ENCODE assay signal across 8 cellular contexts in the genomic region with DNA sequence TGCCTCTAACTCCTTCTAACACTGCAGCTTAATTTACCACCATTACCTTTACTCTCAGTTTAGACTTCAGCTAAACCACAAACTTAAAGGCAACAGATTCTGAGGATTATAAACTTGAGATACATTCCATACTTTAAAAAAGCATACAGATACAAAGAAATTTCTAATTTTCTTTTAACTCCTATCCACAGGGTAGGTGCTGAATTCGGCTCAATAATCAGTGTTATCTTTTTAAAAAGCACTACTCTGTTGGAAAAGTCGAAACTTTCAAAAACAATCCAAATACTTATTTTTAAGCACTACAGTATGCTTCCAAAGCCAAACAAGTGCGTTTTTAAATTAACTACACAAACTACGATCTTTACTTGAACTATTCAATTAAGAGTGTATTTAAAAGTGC. TPM values are rescaled to one million over a fixed set of nuclear protein-coding genes. Genes with fewer than 3 reads are reported as not detected.
DNase-seq lines count a peak whose midpoint lies in the region; ATAC-seq, FAIRE-seq and TF ChIP-seq lines count a peak whose summit lies in the region.

No MANE protein-coding gene starts in this region.

- peak overlapping the region; percentile 82 for H3K4me2 ChIP-seq in skeletal muscle satellite cell (ENCODE audit: low read length)

- H3K9me3 ChIP-seq in skeletal muscle satellite cell (replicated peaks; ENCODE audit: low read length): no peaks in the 10 kb centered on the region

- H3K4me3 Mint-ChIP-seq in T-helper 2 cell treated with Interferon-gamma antibody and Interleukin-4, amounts not matched to agents 5 μg/mL and 100 μg/mL, for 36 hours: peak overlapping the region; percentile 90

- H3K4me3 ChIP-seq in foreskin fibroblast (ENCODE audit: low read depth in 1 of 2, low read length in 2 of 2) (peak overlapping the region; percentile 82 to 97), skeletal muscle satellite cell (ENCODE audit: low read length) (peak overlapping the region; percentile 80)

- TF ChIP-seq CTCF in foreskin fibroblast (IDR thresholded peaks at IDR 0.05; ENCODE audit: low read depth, low read length): no peak

- H3K27me3 ChIP-seq in skeletal muscle satellite cell (ENCODE audit: control insufficient read depth, insufficient read depth, low read length): no peaks in the 10 kb centered on the region

- ATAC-seq in GM18520 (IDR thresholded peaks at IDR 0.05; ENCODE audit: unreplicated experiment): no peak

- H3K4me1 Mint-ChIP-seq in T-helper 2 cell treated with Interferon-gamma antibody and Interleukin-4, amounts not matched to agents 5 μg/mL and 100 μg/mL, for 36 hours (ENCODE audit: low read depth): peaks cover 39% of the 10 kb centered on the region

- DNase-seq in GM19239 (ENCODE audit: insufficient read length, low spot score) (no peak), foreskin fibroblast (no peak), ecto neural progenitor cell (ENCODE audit: low spot score) (no peak), head of caudate nucleus (no peak)
- DNase-seq in T-helper 2 cell treated with Interferon-gamma antibody and Interleukin-4, amounts not matched to agents 5 μg/mL and 100 μg/mL, for 36 hours (ENCODE audit: low spot score): no peak
- no peak for DNase-seq in effector CD4-positive, alpha-beta T cell

- peaks cover 38% of the 10 kb centered on the region for H3K36me3 Mint-ChIP-seq in T-helper 2 cell treated with Interferon-gamma antibody and Interleukin-4, amounts not matched to agents 5 μg/mL and 100 μg/mL, for 36 hours (ENCODE audit: low read depth)

- H3K9me3 Mint-ChIP-seq in T-helper 2 cell treated with Interferon-gamma antibody and Interleukin-4, amounts not matched to agents 5 μg/mL and 100 μg/mL, for 36 hours: no peaks in the 10 kb centered on the region

- FAIRE-seq in GM19239 (lab: Jason Lieb, UNC): peak; percentile 39

- H3K9ac ChIP-seq in skeletal muscle satellite cell (ENCODE audit: low read depth, low read length): peak overlapping the region; percentile 99

- peaks cover 29% of the 10 kb centered on the region for H3K4me1 ChIP-seq in skeletal muscle satellite cell (ENCODE audit: control insufficient read depth, insufficient read depth, low read length)

- H3K36me3 ChIP-seq in skeletal muscle satellite cell (ENCODE audit: insufficient read depth, low read length): peaks cover 45% of the 10 kb centered on the region

- H3K27ac Mint-ChIP-seq in T-helper 2 cell treated with Interferon-gamma antibody and Interleukin-4, amounts not matched to agents 5 μg/mL and 100 μg/mL, for 36 hours: peak overlapping the region; percentile 78

- H3K27me3 Mint-ChIP-seq in T-helper 2 cell treated with Interferon-gamma antibody and Interleukin-4, amounts not matched to agents 5 μg/mL and 100 μg/mL, for 36 hours (ENCODE audit: low read depth): no peaks in the 10 kb centered on the region

- intact Hi-C loops in head of caudate nucleus (cut with DNase I): loop anchor here (10.0 kb wide), 1 partner anchor 169 kb away; no protein-coding TSS in a partner anchor

RNA-seq across cellular contexts. Expression of gene SMNDC1, which starts 1.0 kb away (rescaled TPM):
- total RNA-seq in skeletal muscle satellite cell (2012; rRNA removed): 5.2 and 8.9 TPM in 2 replicates
